ENCODE assay signal across 1 cellular context in genomic region chr10:129853236-129853946, GRCh38.
TF ChIP-seq lines count a peak whose summit lies in the region.

No MANE protein-coding gene starts in this region.

TF ChIP-seq in GM12878, 131 proteins besides CTCF, POLR2A, EP300 and RAD21 (continued from another document):
- TF ChIP-seq SIX5 (IDR thresholded peaks at IDR 0.05; ENCODE audit: low read depth, low read length, severe bottlenecking) (no peak), RBBP5 (conservative IDR thresholded peaks at IDR 0.05) (no peak), ETV6 (conservative IDR thresholded peaks at IDR 0.05 in 1 of 2, IDR thresholded peaks at IDR 0.05 in 1 of 2; ENCODE audit: borderline replicate concordance in 1 of 2, low read depth in 1 of 2) (no peak), ZNF592 (IDR thresholded peaks at IDR 0.05) (no peak), STAT1 (conservative IDR thresholded peaks at IDR 0.05) (no peak), NFIC (IDR thresholded peaks at IDR 0.05; ENCODE audit: low read depth, low read length) (no peak), BACH1 (IDR thresholded peaks at IDR 0.05; ENCODE audit: borderline replicate concordance) (no peak), NR2C1 (IDR thresholded peaks at IDR 0.05) (no peak)
- TF ChIP-seq, protein P1, sequence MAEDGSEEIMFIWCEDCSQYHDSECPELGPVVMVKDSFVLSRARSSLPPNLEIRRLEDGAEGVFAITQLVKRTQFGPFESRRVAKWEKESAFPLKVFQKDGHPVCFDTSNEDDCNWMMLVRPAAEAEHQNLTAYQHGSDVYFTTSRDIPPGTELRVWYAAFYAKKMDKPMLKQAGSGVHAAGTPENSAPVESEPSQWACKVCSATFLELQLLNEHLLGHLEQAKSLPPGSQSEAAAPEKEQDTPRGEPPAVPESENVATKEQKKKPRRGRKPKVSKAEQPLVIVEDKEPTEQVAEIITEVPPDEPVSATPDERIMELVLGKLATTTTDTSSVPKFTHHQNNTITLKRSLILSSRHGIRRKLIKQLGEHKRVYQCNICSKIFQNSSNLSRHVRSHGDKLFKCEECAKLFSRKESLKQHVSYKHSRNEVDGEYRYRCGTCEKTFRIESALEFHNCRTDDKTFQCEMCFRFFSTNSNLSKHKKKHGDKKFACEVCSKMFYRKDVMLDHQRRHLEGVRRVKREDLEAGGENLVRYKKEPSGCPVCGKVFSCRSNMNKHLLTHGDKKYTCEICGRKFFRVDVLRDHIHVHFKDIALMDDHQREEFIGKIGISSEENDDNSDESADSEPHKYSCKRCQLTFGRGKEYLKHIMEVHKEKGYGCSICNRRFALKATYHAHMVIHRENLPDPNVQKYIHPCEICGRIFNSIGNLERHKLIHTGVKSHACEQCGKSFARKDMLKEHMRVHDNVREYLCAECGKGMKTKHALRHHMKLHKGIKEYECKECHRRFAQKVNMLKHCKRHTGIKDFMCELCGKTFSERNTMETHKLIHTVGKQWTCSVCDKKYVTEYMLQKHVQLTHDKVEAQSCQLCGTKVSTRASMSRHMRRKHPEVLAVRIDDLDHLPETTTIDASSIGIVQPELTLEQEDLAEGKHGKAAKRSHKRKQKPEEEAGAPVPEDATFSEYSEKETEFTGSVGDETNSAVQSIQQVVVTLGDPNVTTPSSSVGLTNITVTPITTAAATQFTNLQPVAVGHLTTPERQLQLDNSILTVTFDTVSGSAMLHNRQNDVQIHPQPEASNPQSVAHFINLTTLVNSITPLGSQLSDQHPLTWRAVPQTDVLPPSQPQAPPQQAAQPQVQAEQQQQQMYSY (CRISPR knock-in tag; IDR thresholded peaks at IDR 0.05): no peak
